In genomic region chr13:112619730-112620639, GRCh38 we compare ENCODE assay signal across 9 cellular contexts. TPM values are rescaled to one million over a fixed set of nuclear protein-coding genes. Genes with fewer than 3 reads are reported as not detected.
DNase-seq lines count a peak whose midpoint lies in the region; ATAC-seq and TF ChIP-seq lines count a peak whose summit lies in the region.
"Had no signal": no experiment of that assay in that cellular context is flagged by ENCODE, and none has a peak within 500 bp of the region (broad histone marks: within the 10 kb centered on the region; RNA-seq: fewer than 3 reads in every experiment).

No MANE protein-coding gene starts in this region.

- H3K4me1 ChIP-seq in cardiac muscle cell (ENCODE audit: low read depth), result no peaks in the 10 kb centered on the region
- H3K4me1 ChIP-seq in effector memory CD4-positive, alpha-beta T cell (ENCODE audit: control insufficient read depth, insufficient read depth, low read length, poor library complexity, severe bottlenecking), result no peaks in the 10 kb centered on the region

- TF ChIP-seq CTCF in cardiac muscle cell (IDR thresholded peaks at IDR 0.05; ENCODE audit: low read depth, low read length), result no peak

- no peak overlapping the region for H3K27ac ChIP-seq in cardiac muscle cell
- no peak overlapping the region for H3K27ac ChIP-seq in effector memory CD4-positive, alpha-beta T cell (ENCODE audit: insufficient read depth, low read length, poor library complexity, severe bottlenecking)

- no peaks in the 10 kb centered on the region for H3K4me1 Mint-ChIP-seq in activated CD8-positive, alpha-beta memory T cell treated with anti-CD3 and anti-CD28 coated beads, Interleukin-2, amount 10 ng/mL, durations not matched to agents 7 days and 5 days
- H3K4me1 Mint-ChIP-seq in stimulated activated naive B cell treated with anti-CD40 and anti-IgM and Interleukin-4, amounts not matched to agents 10 μg/mL and 1 μg/mL and 100 μg/mL, for 72 hours, result peaks cover 4 to 7% of the 10 kb centered on the region in 2 donors

- no peaks in the 10 kb centered on the region for H3K36me3 ChIP-seq in cardiac muscle cell
- H3K36me3 ChIP-seq in effector memory CD4-positive, alpha-beta T cell (ENCODE audit: control insufficient read depth, insufficient read depth, low read length), result no peaks in the 10 kb centered on the region

- peak overlapping the region; percentile 1 for H3K4me3 ChIP-seq in cardiac muscle cell
- H3K4me3 ChIP-seq in effector memory CD4-positive, alpha-beta T cell (ENCODE audit: insufficient read depth, low read depth, low read length, poor library complexity, severe bottlenecking), result no peak overlapping the region

- peak overlapping the region; percentile 4 for H3K4me3 Mint-ChIP-seq in activated CD8-positive, alpha-beta memory T cell treated with anti-CD3 and anti-CD28 coated beads, Interleukin-2, amount 10 ng/mL, durations not matched to agents 7 days and 5 days
- peak overlapping the region in 1 of 2 donors; percentile 60 for H3K4me3 Mint-ChIP-seq in stimulated activated naive B cell treated with anti-CD40 and anti-IgM and Interleukin-4, amounts not matched to agents 10 μg/mL and 1 μg/mL and 100 μg/mL, for 72 hours

- peaks cover 14% of the 10 kb centered on the region for H3K27me3 Mint-ChIP-seq in activated CD8-positive, alpha-beta memory T cell treated with anti-CD3 and anti-CD28 coated beads, Interleukin-2, amount 10 ng/mL, durations not matched to agents 7 days and 5 days
- peaks cover 16 to 32% of the 10 kb centered on the region in 2 donors for H3K27me3 Mint-ChIP-seq in stimulated activated naive B cell treated with anti-CD40 and anti-IgM and Interleukin-4, amounts not matched to agents 10 μg/mL and 1 μg/mL and 100 μg/mL, for 72 hours

- no peak overlapping the region for H3K27ac Mint-ChIP-seq in activated CD8-positive, alpha-beta memory T cell treated with anti-CD3 and anti-CD28 coated beads, Interleukin-2, amount 10 ng/mL, durations not matched to agents 7 days and 5 days
- H3K27ac Mint-ChIP-seq in stimulated activated naive B cell treated with anti-CD40 and anti-IgM and Interleukin-4, amounts not matched to agents 10 μg/mL and 1 μg/mL and 100 μg/mL, for 72 hours, result no peak overlapping the region

- peaks cover 17% of the 10 kb centered on the region for H3K27me3 ChIP-seq in cardiac muscle cell
- H3K27me3 ChIP-seq in effector memory CD4-positive, alpha-beta T cell (replicated peaks; ENCODE audit: control insufficient read depth, insufficient read depth, low read length, poor library complexity, severe bottlenecking), result no peaks in the 10 kb centered on the region

- H3K36me3 Mint-ChIP-seq in activated CD8-positive, alpha-beta memory T cell treated with anti-CD3 and anti-CD28 coated beads, Interleukin-2, amount 10 ng/mL, durations not matched to agents 7 days and 5 days, result no peaks in the 10 kb centered on the region
- H3K36me3 Mint-ChIP-seq in stimulated activated naive B cell treated with anti-CD40 and anti-IgM and Interleukin-4, amounts not matched to agents 10 μg/mL and 1 μg/mL and 100 μg/mL, for 72 hours, result no peaks in the 10 kb centered on the region

- no peak for DNase-seq in activated CD8-positive, alpha-beta memory T cell treated with anti-CD3 and anti-CD28 coated beads, Interleukin-2, amount 10 ng/mL, durations not matched to agents 7 days and 5 days
- no peak for DNase-seq in activated CD8-positive, alpha-beta memory T cell treated with anti-CD3 and anti-CD28 coated beads, Interleukin-2, amount 50 U/mL, for 48 hours
- DNase-seq in NCI-H748 treated with DMSO at 0.1 percent for 48 hours (lab: John Stamatoyannopoulos, UW), result peak; percentile 71
- DNase-seq in cardiac muscle cell (ENCODE audit: low read depth in 1 of 2, low spot score in 1 of 2), result peak; percentile 12 to 86
- DNase-seq in stimulated activated naive B cell treated with anti-CD40 and anti-IgM and Interleukin-4, amounts not matched to agents 10 μg/mL and 1 μg/mL and 100 μg/mL, for 72 hours, result peak; percentile 9
- no peak for DNase-seq in hippocampal formation (lab: John Stamatoyannopoulos, UW)
- no peak for DNase-seq in effector memory CD4-positive, alpha-beta T cell
- DNase-seq: activated CD8-positive, alpha-beta memory T cell treated with anti-CD3 and anti-CD28 coated beads, Interleukin-2, amount 50 U/mL, for 4 hours had no signal

- CTCF ChIA-PET in activated CD8-positive, alpha-beta memory T cell treated with anti-CD3 and anti-CD28 coated beads, Interleukin-2, amount 10 ng/mL, durations not matched to agents 7 days and 5 days (lab: Charles Lee), result no interaction called here

- no peaks in the 10 kb centered on the region for H3K9me3 ChIP-seq in cardiac muscle cell (ENCODE audit: low read depth)
- H3K9me3 ChIP-seq in effector memory CD4-positive, alpha-beta T cell (ENCODE audit: control insufficient read depth, low read length), result no peaks in the 10 kb centered on the region

- ATAC-seq in activated CD8-positive, alpha-beta memory T cell treated with anti-CD3 and anti-CD28 coated beads, Interleukin-2, amount 10 ng/mL, durations not matched to agents 7 days and 5 days, result peak; percentile 66
- ATAC-seq in stimulated activated naive B cell treated with anti-CD40 and anti-IgM and Interleukin-4, amounts not matched to agents 10 μg/mL and 1 μg/mL and 100 μg/mL, for 72 hours (replicated peaks), result peak in 1 of 2 donors; percentile 91
- ATAC-seq in GM19035 (IDR thresholded peaks at IDR 0.05; ENCODE audit: unreplicated experiment), result no peak

- no peaks in the 10 kb centered on the region for H3K9me3 Mint-ChIP-seq in activated CD8-positive, alpha-beta memory T cell treated with anti-CD3 and anti-CD28 coated beads, Interleukin-2, amount 10 ng/mL, durations not matched to agents 7 days and 5 days (ENCODE audit: low read depth)
- H3K9me3 Mint-ChIP-seq in stimulated activated naive B cell treated with anti-CD40 and anti-IgM and Interleukin-4, amounts not matched to agents 10 μg/mL and 1 μg/mL and 100 μg/mL, for 72 hours, result no peaks in the 10 kb centered on the region

RNA-seq across cellular contexts. Expression of gene TUBGCP3, which starts 32.0 kb away (rescaled TPM):
- total RNA-seq in activated CD8-positive, alpha-beta memory T cell treated with anti-CD3 and anti-CD28 coated beads, Interleukin-2, amount 10 ng/mL, durations not matched to agents 7 days and 5 days, result 10 to 100 TPM; 53.0 to 69.7 TPM
- total RNA-seq in cardiac muscle cell, result 9.9 and 12.9 TPM in 2 replicates
- polyA plus RNA-seq in cardiac muscle cell, result 12.5 and 16.7 TPM in 2 replicates

Comparison
In these comparisons a context has a peak if more than half of its experiments do, and no peak if none do; other contexts are left out.
1. DNase-seq: peak in NCI-H748 treated with DMSO at 0.1 percent for 48 hours (single experiment), cardiac muscle cell (2 of 2) and stimulated activated naive B cell treated with anti-CD40 and anti-IgM and Interleukin-4, amounts not matched to agents 10 μg/mL and 1 μg/mL and 100 μg/mL, for 72 hours (single experiment); none in activated CD8-positive, alpha-beta memory T cell treated with anti-CD3 and anti-CD28 coated beads, Interleukin-2, amount 10 ng/mL, durations not matched to agents 7 days and 5 days (single experiment), activated CD8-positive, alpha-beta memory T cell treated with anti-CD3 and anti-CD28 coated beads, Interleukin-2, amount 50 U/mL, for 48 hours (single experiment), hippocampal formation (0 of 2) and effector memory CD4-positive, alpha-beta T cell (0 of 3).